In genomic region chr14:54570651-54571415, GRCh38 we compare ENCODE assay signal across 11 cellular contexts. TPM values are rescaled to one million over a fixed set of nuclear protein-coding genes. Genes with fewer than 3 reads are reported as not detected.
DNase-seq lines count a peak whose midpoint lies in the region; FAIRE-seq and TF ChIP-seq lines count a peak whose summit lies in the region.
"Had no signal": no experiment of that assay in that cellular context is flagged by ENCODE, and none has a peak within 500 bp of the region (broad histone marks: within the 10 kb centered on the region; RNA-seq: fewer than 3 reads in every experiment).

No MANE protein-coding gene starts in this region.

- H3K27me3 Mint-ChIP-seq in activated T-cell treated with anti-CD3 and anti-CD28 coated beads, Interleukin-2, amount 50 U/mL, for 24 hours: peaks cover 21% of the 10 kb centered on the region

- H3K4me1 Mint-ChIP-seq in activated T-cell treated with anti-CD3 and anti-CD28 coated beads, Interleukin-2, amount 50 U/mL, for 24 hours (ENCODE audit: low read depth): peaks cover 27% of the 10 kb centered on the region

- TF ChIP-seq EP300 in suprapubic skin (IDR thresholded peaks at IDR 0.05) (no peak), tibial nerve (IDR thresholded peaks at IDR 0.05) (no peak)

- H3K4me3 Mint-ChIP-seq in activated T-cell treated with anti-CD3 and anti-CD28 coated beads, Interleukin-2, amount 50 U/mL, for 24 hours: no peak overlapping the region
- H3K4me3 Mint-ChIP-seq: stimulated activated effector memory CD8-positive, alpha-beta T cell treated with anti-CD3 and anti-CD28 coated beads, Interleukin-12 subunit alpha, Interleukin-12 subunit beta, amount 100 ng/mL, for 72 hours had no signal

- H3K36me3 ChIP-seq in suprapubic skin (no peaks in the 10 kb centered on the region), tibial nerve (peaks cover 0 to 22% (median 0%) of the 10 kb centered on the region in 3 donors)

- H3K36me3 Mint-ChIP-seq in activated T-cell treated with anti-CD3 and anti-CD28 coated beads, Interleukin-2, amount 50 U/mL, for 24 hours (ENCODE audit: low read depth): peaks cover 38% of the 10 kb centered on the region
- H3K36me3 Mint-ChIP-seq: stimulated activated effector memory CD8-positive, alpha-beta T cell treated with anti-CD3 and anti-CD28 coated beads, Interleukin-12 subunit alpha, Interleukin-12 subunit beta, amount 100 ng/mL, for 72 hours had no signal

- no peak overlapping the region for H3K27ac Mint-ChIP-seq in activated T-cell treated with anti-CD3 and anti-CD28 coated beads, Interleukin-2, amount 50 U/mL, for 24 hours
- H3K27ac Mint-ChIP-seq: stimulated activated effector memory CD8-positive, alpha-beta T cell treated with anti-CD3 and anti-CD28 coated beads, Interleukin-12 subunit alpha, Interleukin-12 subunit beta, amount 100 ng/mL, for 72 hours had no signal

- peak; percentile 50 for FAIRE-seq in H54 (lab: Jason Lieb, UNC)

- H3K27me3 ChIP-seq in suprapubic skin (no peaks in the 10 kb centered on the region), tibial nerve (no peaks in the 10 kb centered on the region)

- H3K4me1 ChIP-seq in suprapubic skin (peaks cover 41% of the 10 kb centered on the region), tibial nerve (peaks cover 0 to 39% (median 10%) of the 10 kb centered on the region in 4 donors)

- peak overlapping the region; percentile 80 to 86 for H3K4me3 ChIP-seq in foreskin fibroblast (ENCODE audit: low read depth in 1 of 2, low read length in 2 of 2)
- H3K4me3 ChIP-seq in suprapubic skin: peak overlapping the region; percentile 93
- H3K4me3 ChIP-seq in tibial nerve: no peak overlapping the region
- H3K4me3 ChIP-seq: spleen had no signal

- no peak for DNase-seq in H54 (ENCODE audit: insufficient read length, low spot score)
- peak; percentile 44 for DNase-seq in amniotic stem cell (lab: John Stamatoyannopoulos, UW)
- peak; percentile 83 to 90 for DNase-seq in foreskin fibroblast
- DNase-seq in suprapubic skin (ENCODE audit: low spot score in 2 of 2): no peak
- no peak for DNase-seq in activated T-cell treated with anti-CD3 and anti-CD28 coated beads, Interleukin-2, amount 50 U/mL, for 24 hours
- no peak for DNase-seq in tibial nerve (ENCODE audit: low spot score in 2 of 2)
- DNase-seq in NCI-H2171 (lab: John Stamatoyannopoulos, UW): no peak
- DNase-seq: activated gamma-delta T cell treated with Interleukin-2 at 50 U/mL for 16 hours, NCI-H187, spleen had no signal

- 55% methylated on average over 5 of the region's 5 CpGs for WGBS in suprapubic skin
- WGBS in tibial nerve, 2 donors: 61 to 67% methylated on average over 5 of the region's 5 CpGs

- H3K27ac ChIP-seq in suprapubic skin: peak overlapping the region; percentile 38
- H3K27ac ChIP-seq in tibial nerve: peak overlapping the region in 1 of 4 donors; percentile 16
- H3K27ac ChIP-seq: spleen had no signal

- TF ChIP-seq CTCF in foreskin fibroblast (IDR thresholded peaks at IDR 0.05; ENCODE audit: low read depth, low read length) (no peak), suprapubic skin (IDR thresholded peaks at IDR 0.05) (no peak), tibial nerve (IDR thresholded peaks at IDR 0.05) (no peak)

- peaks cover 18% of the 10 kb centered on the region for H3K9me3 Mint-ChIP-seq in activated T-cell treated with anti-CD3 and anti-CD28 coated beads, Interleukin-2, amount 50 U/mL, for 24 hours

- no peak for TF ChIP-seq POLR2A in H54 (IDR thresholded peaks at IDR 0.05; ENCODE audit: low read depth, low read length)
- no peak for TF ChIP-seq POLR2A in suprapubic skin (IDR thresholded peaks at IDR 0.05)
- TF ChIP-seq POLR2A in tibial nerve (IDR thresholded peaks at IDR 0.05): no peak

- H3K9me3 ChIP-seq in suprapubic skin (no peaks in the 10 kb centered on the region), tibial nerve (peaks cover 0 to 9% (median 1%) of the 10 kb centered on the region in 4 donors)

RNA-seq across cellular contexts. Expression of gene SAMD4A, which starts 3.9 kb away (rescaled TPM):
- total RNA-seq in suprapubic skin: 10 to 100 TPM in 2 of 4 donors, 1 to 10 TPM in 2; 7.7 to 26.6 (median 9.7) TPM
- total RNA-seq in tibial nerve: 10 to 100 TPM; 39.8 to 53.3 (median 48.0) TPM

Comparison
In these comparisons a context has a peak if more than half of its experiments do, and no peak if none do; other contexts are left out.
1. DNase-seq: peak in amniotic stem cell (single experiment) and foreskin fibroblast (2 of 2); none in H54 (single experiment), suprapubic skin (0 of 2), activated T-cell treated with anti-CD3 and anti-CD28 coated beads, Interleukin-2, amount 50 U/mL, for 24 hours (single experiment), tibial nerve (0 of 2) and NCI-H2171 (single experiment).
2. H3K4me3 ChIP-seq: peak in foreskin fibroblast (2 of 2) and suprapubic skin (single experiment); none in tibial nerve (0 of 4).